ENCODE assay signal across 10 cellular contexts in the genomic region with DNA sequence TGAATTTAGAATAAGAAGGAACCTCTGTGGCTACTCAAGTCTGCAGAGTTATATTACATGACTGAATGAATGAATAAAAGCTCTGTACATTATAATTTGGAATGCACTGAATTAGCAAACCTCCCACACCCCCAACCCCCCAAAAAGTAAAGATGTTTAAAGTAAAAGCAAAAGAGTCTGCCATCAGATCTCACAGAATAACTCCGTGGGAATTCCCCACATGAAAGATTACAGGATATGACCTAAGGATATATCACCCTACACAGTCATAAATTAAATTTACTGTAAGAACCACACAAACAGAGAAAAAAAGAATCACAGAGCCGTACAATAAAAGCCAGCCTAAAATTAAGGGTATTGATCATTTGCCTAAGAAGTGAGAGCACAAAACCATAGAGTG.
DNase-seq lines count a peak whose midpoint lies in the region; ATAC-seq and TF ChIP-seq lines count a peak whose summit lies in the region.
"Had no signal": no experiment of that assay in that cellular context is flagged by ENCODE, and none has a peak within 500 bp of the region (broad histone marks: within the 10 kb centered on the region; RNA-seq: fewer than 3 reads in every experiment).

No MANE protein-coding gene starts in this region.

- no peak for DNase-seq in CD8-positive, alpha-beta T cell
- DNase-seq in RKO (ENCODE audit: low spot score) = peak; percentile 85
- peak; percentile 48 for DNase-seq in fibroblast of peridontal ligament (ENCODE audit: extremely low read depth)
- DNase-seq in left ventricle myocardium inferior = no peak
- DNase-seq in adrenal gland = no peak
- DNase-seq in vagina (ENCODE audit: extremely low spot score in 2 of 2) = no peak
- DNase-seq in WERI-Rb-1 = no peak
- DNase-seq: anterior cingulate cortex, GDM1 had no signal

- TF ChIP-seq CTCF in CD8-positive, alpha-beta T cell (IDR thresholded peaks at IDR 0.05) = no peak
- no peak for TF ChIP-seq CTCF in left ventricle myocardium inferior (IDR thresholded peaks at IDR 0.05; ENCODE audit: borderline replicate concordance)
- no peak for TF ChIP-seq CTCF in adrenal gland (IDR thresholded peaks at IDR 0.05)
- TF ChIP-seq CTCF in vagina (IDR thresholded peaks at IDR 0.05) = no peak
- no peak for TF ChIP-seq CTCF in WERI-Rb-1 (IDR thresholded peaks at IDR 0.05; ENCODE audit: low read depth, low read length)

- H3K4me1 ChIP-seq in CD8-positive, alpha-beta T cell (ENCODE audit: insufficient read depth, low read length) = peaks cover 8% of the 10 kb centered on the region
- no peaks in the 10 kb centered on the region for H3K4me1 ChIP-seq in left ventricle myocardium inferior
- H3K4me1 ChIP-seq in adrenal gland (replicated peaks in 1 of 2) = no peaks in the 10 kb centered on the region
- H3K4me1 ChIP-seq in vagina = no peaks in the 10 kb centered on the region

- peak overlapping the region; percentile 10 for H3K27ac Mint-ChIP-seq in CD8-positive, alpha-beta T cell

- TF ChIP-seq POLR2A in adrenal gland (IDR thresholded peaks at IDR 0.05) (no peak), vagina (IDR thresholded peaks at IDR 0.05) (no peak)

- CTCF ChIA-PET in CD8-positive, alpha-beta T cell (lab: Charles Lee) = no interaction called here

- peak; percentile 94 for ATAC-seq in CD8-positive, alpha-beta T cell
- peak; percentile 86 for ATAC-seq in GM21717 (IDR thresholded peaks at IDR 0.05; ENCODE audit: unreplicated experiment)

- peaks cover 5% of the 10 kb centered on the region for H3K9me3 Mint-ChIP-seq in CD8-positive, alpha-beta T cell

- no peaks in the 10 kb centered on the region for H3K27me3 ChIP-seq in CD8-positive, alpha-beta T cell (ENCODE audit: insufficient read depth, low read length)
- no peaks in the 10 kb centered on the region for H3K27me3 ChIP-seq in left ventricle myocardium inferior (ENCODE audit: low read depth)
- no peaks in the 10 kb centered on the region for H3K27me3 ChIP-seq in adrenal gland
- H3K27me3 ChIP-seq in vagina = no peaks in the 10 kb centered on the region
- H3K27me3 ChIP-seq in WERI-Rb-1 (ENCODE audit: insufficient read depth, low read depth, severe bottlenecking) = no peaks in the 10 kb centered on the region

- POLR2A ChIA-PET in CD8-positive, alpha-beta T cell (lab: Charles Lee) = interaction anchor here (0.7 kb wide), 1 partner anchor 1323 kb away, joined by 3 read pairs; no protein-coding TSS in a partner anchor

- H3K36me3 ChIP-seq in CD8-positive, alpha-beta T cell (ENCODE audit: insufficient read depth, low read length) = no peaks in the 10 kb centered on the region
- H3K36me3 ChIP-seq in left ventricle myocardium inferior (no peaks in the 10 kb centered on the region), adrenal gland (replicated peaks in 1 of 2) (no peaks in the 10 kb centered on the region), vagina (no peaks in the 10 kb centered on the region), WERI-Rb-1 (no peaks in the 10 kb centered on the region)

- H3K4me1 Mint-ChIP-seq in CD8-positive, alpha-beta T cell (ENCODE audit: low read depth) = peaks cover 11% of the 10 kb centered on the region

- H3K36me3 Mint-ChIP-seq in CD8-positive, alpha-beta T cell = no peaks in the 10 kb centered on the region

- 11 to 24% (median 19%) methylated on average over 2 of the region's 2 CpGs for WGBS in adrenal gland, 4 donors

- H3K27me3 Mint-ChIP-seq in CD8-positive, alpha-beta T cell (ENCODE audit: low read depth) = no peaks in the 10 kb centered on the region

- no peaks in the 10 kb centered on the region for H3K9me3 ChIP-seq in CD8-positive, alpha-beta T cell (ENCODE audit: low read length)
- no peaks in the 10 kb centered on the region for H3K9me3 ChIP-seq in left ventricle myocardium inferior (replicated peaks)
- H3K9me3 ChIP-seq in adrenal gland (replicated peaks in 1 of 3) = no peaks in the 10 kb centered on the region
- no peaks in the 10 kb centered on the region for H3K9me3 ChIP-seq in vagina
- H3K9me3 ChIP-seq in WERI-Rb-1 (ENCODE audit: severe bottlenecking) = peaks cover 3% of the 10 kb centered on the region

- no peak overlapping the region for H3K27ac ChIP-seq in CD8-positive, alpha-beta T cell (ENCODE audit: low read depth, low read length)
- no peak overlapping the region for H3K27ac ChIP-seq in left ventricle myocardium inferior (replicated peaks)
- H3K27ac ChIP-seq in adrenal gland = no peak overlapping the region
- H3K27ac ChIP-seq in vagina = no peak overlapping the region
- no peak overlapping the region for H3K27ac ChIP-seq in WERI-Rb-1

- no peak overlapping the region for H3K4me3 Mint-ChIP-seq in CD8-positive, alpha-beta T cell

- intact Hi-C loops in CD8-positive, alpha-beta T cell (cut with DNase I, micrococcal nuclease) = no loop called here
- intact Hi-C loops in left ventricle myocardium inferior (cut with micrococcal nuclease) (no loop called here), adrenal gland (cut with DNase I) (no loop called here), vagina (cut with DNase I) (no loop called here)

- H3K4me3 ChIP-seq in CD8-positive, alpha-beta T cell (ENCODE audit: low read depth, low read length) = no peak overlapping the region
- H3K4me3 ChIP-seq in left ventricle myocardium inferior (no peak overlapping the region), adrenal gland (no peak overlapping the region), vagina (no peak overlapping the region), WERI-Rb-1 (ENCODE audit: low read depth, low read length) (no peak overlapping the region)

Comparison
In these comparisons a context has a peak if more than half of its experiments do, and no peak if none do; other contexts are left out.
1. DNase-seq: peak in RKO (single experiment) and fibroblast of peridontal ligament (single experiment); none in CD8-positive, alpha-beta T cell (0 of 7), left ventricle myocardium inferior (single experiment), adrenal gland (0 of 7), vagina (0 of 2) and WERI-Rb-1 (single experiment).